1 cellular context compared by ENCODE assay signal in genomic region chr7:112571852-112572607, GRCh38.
A peak's percentile ranks its signal among the peaks of the same experiment; 100 is the strongest.
TF ChIP-seq lines count a peak whose summit lies in the region.

No MANE protein-coding gene starts in this region.

TF ChIP-seq in K562, 482 proteins besides CTCF, POLR2A, EP300 and RAD21 (continued from another document and continues in another):
- TF ChIP-seq ZNF592 (IDR thresholded peaks at IDR 0.05), result no peak
- no peak for TF ChIP-seq U2AF1 (optimal IDR thresholded peaks at IDR 0.05; ENCODE audit: low read depth, low read length)
- TF ChIP-seq NFXL1 (CRISPR knock-in tag; IDR thresholded peaks at IDR 0.05), result no peak
- TF ChIP-seq ZNF589 (CRISPR knock-in tag; IDR thresholded peaks at IDR 0.05; ENCODE audit: low read depth), result no peak
- peak; percentile 42; the same call in 1 of the 2 replicates for TF ChIP-seq CUX1 (CRISPR knock-in tag; IDR thresholded peaks at IDR 0.05)
- TF ChIP-seq ZNF668 (CRISPR knock-in tag; IDR thresholded peaks at IDR 0.05), result no peak
- TF ChIP-seq GABPA (tag; conservative IDR thresholded peaks at IDR 0.05; ENCODE audit: low read depth), result 0 out of 2 replicates have a peak, but pooled peaks have one; percentile 9
- no peak for TF ChIP-seq TFAP4 (CRISPR knock-in tag; IDR thresholded peaks at IDR 0.05; ENCODE audit: borderline replicate concordance)
- no peak for TF ChIP-seq GTF2F1 (IDR thresholded peaks at IDR 0.05; ENCODE audit: low read depth, low read length)
- 0 out of 2 replicates have a peak, but pooled peaks have one; percentile 37 for TF ChIP-seq EHMT2 (IDR thresholded peaks at IDR 0.05)
- TF ChIP-seq ZNF766 (CRISPR knock-in tag; conservative IDR thresholded peaks at IDR 0.05), result 0 out of 2 replicates have a peak, but pooled peaks have one; percentile 45
- no peak for TF ChIP-seq ZBTB43 (CRISPR knock-in tag; IDR thresholded peaks at IDR 0.05)
- TF ChIP-seq USF2 (CRISPR knock-in tag; IDR thresholded peaks at IDR 0.05), result no peak
- no peak for TF ChIP-seq E2F3 (CRISPR knock-in tag; IDR thresholded peaks at IDR 0.05)
- no peak for TF ChIP-seq MYNN (IDR thresholded peaks at IDR 0.05)
- TF ChIP-seq MYNN (CRISPR knock-in tag; IDR thresholded peaks at IDR 0.05), result no peak
- no peak for TF ChIP-seq CAMTA2 (CRISPR knock-in tag; conservative IDR thresholded peaks at IDR 0.05)
- TF ChIP-seq KDM1A (IDR thresholded peaks at IDR 0.05), result no peak; a peak in 1 of 4 replicates
- TF ChIP-seq VEZF1 (CRISPR knock-in tag; IDR thresholded peaks at IDR 0.05), result no peak
- peak; percentile 39; the same call in 1 of the 2 replicates for TF ChIP-seq ZNF584 (CRISPR knock-in tag; IDR thresholded peaks at IDR 0.05; ENCODE audit: low read depth)
- no peak for TF ChIP-seq ZNF444 (CRISPR knock-in tag; IDR thresholded peaks at IDR 0.05)
- TF ChIP-seq FIP1L1 (IDR thresholded peaks at IDR 0.05; ENCODE audit: low read depth, low read length, poor library complexity, severe bottlenecking), result no peak
- TF ChIP-seq NRF1 (conservative IDR thresholded peaks at IDR 0.05 in 1 of 2, IDR thresholded peaks at IDR 0.05 in 1 of 2), result no peak
- TF ChIP-seq IRF2 (CRISPR knock-in tag; IDR thresholded peaks at IDR 0.05), result no peak
- TF ChIP-seq CBFA2T3 (IDR thresholded peaks at IDR 0.05), result peak; percentile 67
- no peak for TF ChIP-seq ZNF316 (IDR thresholded peaks at IDR 0.05)
- no peak for TF ChIP-seq ZNF23 (CRISPR knock-in tag; IDR thresholded peaks at IDR 0.05)
- 0 out of 2 replicates have a peak, but pooled peaks have one; percentile 42 for TF ChIP-seq NCOA1 (IDR thresholded peaks at IDR 0.05; ENCODE audit: low read depth)
- no peak for TF ChIP-seq GATAD2A (IDR thresholded peaks at IDR 0.05)
- no peak for TF ChIP-seq ZNF699 (CRISPR knock-in tag; IDR thresholded peaks at IDR 0.05; ENCODE audit: insufficient replicate concordance)
- no peak for TF ChIP-seq RAD51 (IDR thresholded peaks at IDR 0.05; ENCODE audit: borderline replicate concordance, low read depth)
- no peak for TF ChIP-seq ZNF280A (IDR thresholded peaks at IDR 0.05; ENCODE audit: low read depth, partially characterized antibody)
- no peak for TF ChIP-seq MTA1 (IDR thresholded peaks at IDR 0.05; ENCODE audit: borderline replicate concordance)
- TF ChIP-seq ZNF79 (CRISPR knock-in tag; IDR thresholded peaks at IDR 0.05; ENCODE audit: low read depth), result no peak
- TF ChIP-seq TFAM (CRISPR knock-in tag; conservative IDR thresholded peaks at IDR 0.05), result no peak
- no peak for TF ChIP-seq ZNF146 (CRISPR knock-in tag; IDR thresholded peaks at IDR 0.05; ENCODE audit: unreplicated experiment)
- no peak for TF ChIP-seq ZNF561 (CRISPR knock-in tag; conservative IDR thresholded peaks at IDR 0.05)
- TF ChIP-seq MYBL2 (IDR thresholded peaks at IDR 0.05; ENCODE audit: low read depth), result no peak
- no peak for TF ChIP-seq MYBL2 (CRISPR knock-in tag; IDR thresholded peaks at IDR 0.05; ENCODE audit: borderline replicate concordance)
- TF ChIP-seq TRIM24 (IDR thresholded peaks at IDR 0.05), result peak in 1 of 2 experiments; percentile 26; a peak in 1 of 4 replicates
- no peak for TF ChIP-seq HDAC8 (tag; IDR thresholded peaks at IDR 0.05)
- TF ChIP-seq ZNF212 (CRISPR knock-in tag; IDR thresholded peaks at IDR 0.05), result no peak
- no peak for TF ChIP-seq XRCC5 (IDR thresholded peaks at IDR 0.05; ENCODE audit: low read depth, low read length)
- TF ChIP-seq RBM25 (IDR thresholded peaks at IDR 0.05; ENCODE audit: low read depth, low read length, severe bottlenecking), result no peak
- no peak for TF ChIP-seq EWSR1 (IDR thresholded peaks at IDR 0.05; ENCODE audit: borderline replicate concordance, low read depth, partially characterized antibody)
- no peak for TF ChIP-seq SPI1 (IDR thresholded peaks at IDR 0.05; ENCODE audit: borderline replicate concordance, low read depth, low read length)
- no peak for TF ChIP-seq ZC3H11A (IDR thresholded peaks at IDR 0.05; ENCODE audit: low read depth, low read length)
- TF ChIP-seq JUND (IDR thresholded peaks at IDR 0.05; ENCODE audit: borderline replicate concordance, low read depth, low read length), result no peak
- TF ChIP-seq JUND (tag; IDR thresholded peaks at IDR 0.05; ENCODE audit: borderline replicate concordance, low read depth, low read length), result no peak
- no peak for TF ChIP-seq ZNF217 (CRISPR knock-in tag; IDR thresholded peaks at IDR 0.05)
- 0 out of 2 replicates have a peak, but pooled peaks have one; percentile 17 for TF ChIP-seq CTBP1 (IDR thresholded peaks at IDR 0.05; ENCODE audit: borderline replicate concordance)
- no peak for TF ChIP-seq SMARCC2 (IDR thresholded peaks at IDR 0.05; ENCODE audit: low read depth)
- TF ChIP-seq CREBBP (IDR thresholded peaks at IDR 0.05; ENCODE audit: low read depth, low read length), result no peak
- no peak; the same call in 1 of the 2 replicates for TF ChIP-seq RNF2 (IDR thresholded peaks at IDR 0.05)
- TF ChIP-seq HMG20B (CRISPR knock-in tag; IDR thresholded peaks at IDR 0.05), result no peak
- no peak for TF ChIP-seq BCOR (IDR thresholded peaks at IDR 0.05)
- TF ChIP-seq ILF3 (IDR thresholded peaks at IDR 0.05; ENCODE audit: borderline replicate concordance), result no peak
- TF ChIP-seq PHF21A (IDR thresholded peaks at IDR 0.05; ENCODE audit: borderline replicate concordance, low read depth), result no peak
- TF ChIP-seq CGGBP1 (CRISPR knock-in tag; IDR thresholded peaks at IDR 0.05), result no peak
- 0 out of 2 replicates have a peak, but pooled peaks have one; percentile 27 for TF ChIP-seq NCOR1 (IDR thresholded peaks at IDR 0.05)
- no peak for TF ChIP-seq HSF4 (CRISPR knock-in tag; IDR thresholded peaks at IDR 0.05; ENCODE audit: borderline replicate concordance)
- TF ChIP-seq ZKSCAN8 (CRISPR knock-in tag; IDR thresholded peaks at IDR 0.05), result no peak
